Comparison of ENCODE assay signal across 16 cellular contexts in genomic region chr4:76276813-76277212, GRCh38. TPM values are rescaled to one million over a fixed set of nuclear protein-coding genes. Genes with fewer than 3 reads are reported as not detected.
"Had no signal": no experiment of that assay in that cellular context is flagged by ENCODE, and none has a peak within 500 bp of the region (broad histone marks: within the 10 kb centered on the region; RNA-seq: fewer than 3 reads in every experiment).

No MANE protein-coding gene starts in this region.

- DNase-seq: activated CD8-positive, alpha-beta T cell treated with anti-CD3 and anti-CD28 coated beads, Interleukin-2, amount 10 ng/mL, durations not matched to agents 7 days and 5 days; activated naive CD4-positive, alpha-beta T cell treated with anti-CD3 and anti-CD28 coated beads, Interleukin-2, amount 50 U/mL, for 16 hours; adrenal gland; colonic mucosa; foreskin keratinocyte; head of caudate nucleus; mammary epithelial cell; sigmoid colon; stimulated activated CD4-positive, alpha-beta T cell treated with anti-CD3 and anti-CD28 coated beads, Interleukin-12 subunit alpha, Interleukin-12 subunit beta, amount 100 ng/mL, for 4 hours; stimulated activated naive CD8-positive, alpha-beta T cell treated with anti-CD3 and anti-CD28 coated beads, Interleukin-15, Interleukin-2, amounts not matched to agents 100 U/mL and 50 U/mL, for 24 hours; T-helper 9 cell; upper lobe of right lung had no signal

- H3K27ac ChIP-seq: adrenal gland, colonic mucosa, foreskin keratinocyte, sigmoid colon, upper lobe of right lung had no signal

- H3K9me3 ChIP-seq: adrenal gland, colonic mucosa, sigmoid colon, upper lobe of right lung had no signal

- H3K36me3 ChIP-seq: adrenal gland, colonic mucosa, sigmoid colon, upper lobe of right lung had no signal

- H3K4me3 ChIP-seq: adrenal gland, colonic mucosa, sigmoid colon, upper lobe of right lung had no signal

- FAIRE-seq: endothelial cell of umbilical vein, islet of Langerhans had no signal

- H3K4me1 ChIP-seq: adrenal gland, colonic mucosa, foreskin keratinocyte, sigmoid colon, upper lobe of right lung had no signal

- ATAC-seq: activated CD8-positive, alpha-beta T cell treated with anti-CD3 and anti-CD28 coated beads, Interleukin-2, amount 10 ng/mL, durations not matched to agents 7 days and 5 days; activated T-helper 17 cell treated with anti-CD3 and anti-CD28 coated beads, Interleukin-2, amount 50 U/mL, for 72 hours; foreskin keratinocyte; stimulated activated naive CD8-positive, alpha-beta T cell treated with anti-CD3 and anti-CD28 coated beads, Interleukin-15, Interleukin-2, amounts not matched to agents 100 U/mL and 50 U/mL, for 24 hours; upper lobe of right lung had no signal

- H3K27me3 ChIP-seq: adrenal gland, colonic mucosa, sigmoid colon, upper lobe of right lung had no signal

RNA-seq across cellular contexts. Expression of gene FAM47E, which starts 25.3 kb away (rescaled TPM):
- total RNA-seq: activated CD8-positive, alpha-beta T cell treated with anti-CD3 and anti-CD28 coated beads, Interleukin-2, amount 10 ng/mL, durations not matched to agents 7 days and 5 days; activated T-helper 17 cell treated with anti-CD3 and anti-CD28 coated beads, Interleukin-2, amount 50 U/mL, for 72 hours; foreskin keratinocyte had no signal
- polyA plus RNA-seq: endothelial cell of umbilical vein, foreskin keratinocyte had no signal

RNA-seq across cellular contexts. Expression of gene STBD1, which starts 29.7 kb away (rescaled TPM):
- total RNA-seq: mononuclear cell had no signal
